10 cellular contexts compared by ENCODE assay signal in genomic region chr6:35725081-35725708, GRCh38. TPM values are rescaled to one million over a fixed set of nuclear protein-coding genes. Genes with fewer than 3 reads are reported as not detected.
A peak's percentile ranks its signal among the peaks of the same experiment; 100 is the strongest.
DNase-seq lines count a peak whose midpoint lies in the region; ATAC-seq and TF ChIP-seq lines count a peak whose summit lies in the region.
"Had no signal": no experiment of that assay in that cellular context is flagged by ENCODE, and none has a peak within 500 bp of the region (broad histone marks: within the 10 kb centered on the region; RNA-seq: fewer than 3 reads in every experiment).

No MANE protein-coding gene starts in this region.

- 61 to 64% methylated on average over 5 of the region's 5 CpGs for WGBS in body of pancreas, 2 donors

- H3K4me1 ChIP-seq in body of pancreas, result peaks cover 89% of the 10 kb centered on the region

- CTCF ChIA-PET in activated CD4-positive, alpha-beta T cell treated with anti-CD3 and anti-CD28 coated beads, Interleukin-2, amount 10 ng/mL, durations not matched to agents 7 days and 5 days (lab: Charles Lee), result interaction anchor here (0.5 to 2.1 kb wide), 4 partner anchors 12 to 44 kb away, joined by 3 to 7 read pairs (median 4); no protein-coding TSS in a partner anchor

- peaks cover 78% of the 10 kb centered on the region for H3K4me1 Mint-ChIP-seq in activated CD4-positive, alpha-beta T cell treated with anti-CD3 and anti-CD28 coated beads, Interleukin-2, amount 10 ng/mL, durations not matched to agents 7 days and 5 days
- H3K4me1 Mint-ChIP-seq in mesothelial cell of epicardium, result peaks cover 55% of the 10 kb centered on the region

- H3K27ac ChIP-seq in body of pancreas, result peak overlapping the region; percentile 99 to 100 (median 100)
- peak overlapping the region; percentile 99 for H3K27ac ChIP-seq in temporal lobe (ENCODE audit: low read depth, low read length)

- no peak for TF ChIP-seq CTCF in body of pancreas (IDR thresholded peaks at IDR 0.05)
- TF ChIP-seq CTCF in mesothelial cell of epicardium (IDR thresholded peaks at IDR 0.05; ENCODE audit: unreplicated experiment), result no peak

- H3K9me3 Mint-ChIP-seq in activated CD4-positive, alpha-beta T cell treated with anti-CD3 and anti-CD28 coated beads, Interleukin-2, amount 10 ng/mL, durations not matched to agents 7 days and 5 days, result no peaks in the 10 kb centered on the region
- H3K9me3 Mint-ChIP-seq in mesothelial cell of epicardium, result no peaks in the 10 kb centered on the region

- peak overlapping the region; percentile 47 for H3K27ac Mint-ChIP-seq in activated CD4-positive, alpha-beta T cell treated with anti-CD3 and anti-CD28 coated beads, Interleukin-2, amount 10 ng/mL, durations not matched to agents 7 days and 5 days
- H3K27ac Mint-ChIP-seq in mesothelial cell of epicardium, result peak overlapping the region; percentile 76

- no peaks in the 10 kb centered on the region for H3K9me3 ChIP-seq in body of pancreas

- H3K27me3 ChIP-seq in body of pancreas, result no peaks in the 10 kb centered on the region

- no peak overlapping the region for H3K4me3 ChIP-seq in body of pancreas

- H3K36me3 Mint-ChIP-seq in activated CD4-positive, alpha-beta T cell treated with anti-CD3 and anti-CD28 coated beads, Interleukin-2, amount 10 ng/mL, durations not matched to agents 7 days and 5 days (ENCODE audit: low read depth), result no peaks in the 10 kb centered on the region
- H3K36me3 Mint-ChIP-seq in mesothelial cell of epicardium, result no peaks in the 10 kb centered on the region

- no peaks in the 10 kb centered on the region for H3K27me3 Mint-ChIP-seq in activated CD4-positive, alpha-beta T cell treated with anti-CD3 and anti-CD28 coated beads, Interleukin-2, amount 10 ng/mL, durations not matched to agents 7 days and 5 days
- peaks cover 11% of the 10 kb centered on the region for H3K27me3 Mint-ChIP-seq in mesothelial cell of epicardium (ENCODE audit: low read depth)

- no peak for ATAC-seq in body of pancreas
- ATAC-seq in GM19455 (IDR thresholded peaks at IDR 0.05; ENCODE audit: unreplicated experiment), result no peak

- no peaks in the 10 kb centered on the region for H3K36me3 ChIP-seq in body of pancreas (replicated peaks in 1 of 2; ENCODE audit: insufficient read depth in 1 of 2, low read depth in 2 of 2)

- DNase-seq in activated CD4-positive, alpha-beta T cell treated with anti-CD3 and anti-CD28 coated beads, Interleukin-2, amount 10 ng/mL, durations not matched to agents 7 days and 5 days, result no peak
- DNase-seq in activated CD4-positive, alpha-beta T cell treated with anti-CD3 and anti-CD28 coated beads, Interleukin-2, amount 50 U/mL, for 4 hours, result no peak
- DNase-seq in body of pancreas, result no peak
- DNase-seq in mesothelial cell of epicardium (ENCODE audit: low spot score in 2 of 2, unreplicated experiment in 2 of 2), result no peak
- no peak for DNase-seq in DMS 273 treated with DMSO at 0.1 percent for 48 hours (lab: John Stamatoyannopoulos, UW)
- no peak for DNase-seq in HT-29 (ENCODE audit: low spot score)
- DNase-seq: NCI-H1092 had no signal

- POLR2A ChIA-PET in activated CD4-positive, alpha-beta T cell treated with anti-CD3 and anti-CD28 coated beads, Interleukin-2, amount 10 ng/mL, durations not matched to agents 7 days and 5 days (lab: Charles Lee), result no interaction called here

- no peak overlapping the region for H3K4me3 Mint-ChIP-seq in activated CD4-positive, alpha-beta T cell treated with anti-CD3 and anti-CD28 coated beads, Interleukin-2, amount 10 ng/mL, durations not matched to agents 7 days and 5 days
- H3K4me3 Mint-ChIP-seq in mesothelial cell of epicardium, result no peak overlapping the region

- TF ChIP-seq POLR2A in body of pancreas (IDR thresholded peaks at IDR 0.05), result no peak

- intact Hi-C loops in body of pancreas (cut with DNase I), result no loop called here

RNA-seq across cellular contexts. Expression of gene ARMC12, which starts 11.6 kb away (rescaled TPM):
- 1 to 10 TPM; 1.2 to 1.6 TPM for total RNA-seq in activated CD4-positive, alpha-beta T cell treated with anti-CD3 and anti-CD28 coated beads, Interleukin-2, amount 10 ng/mL, durations not matched to agents 7 days and 5 days
- total RNA-seq in body of pancreas, result under 1 TPM in 1 of 2 donors, not detected in 1; 0.26 TPM
- total RNA-seq in mesothelial cell of epicardium, result 3.3 to 4.9 TPM (median 4.2 TPM) in 3 replicates
- total RNA-seq in temporal lobe, result 0.25 TPM
- not detected in 2 replicates for total RNA-seq in HT-29 (2014; rRNA removed; shearing (Covaris generic))

RNA-seq across cellular contexts. Expression of gene FKBP5, which starts 36.5 kb away (rescaled TPM):
- 100 to 1,000 TPM in 1 of 2 experiments, 10 to 100 TPM in 1; 94.2 to 100 TPM for total RNA-seq in activated CD4-positive, alpha-beta T cell treated with anti-CD3 and anti-CD28 coated beads, Interleukin-2, amount 10 ng/mL, durations not matched to agents 7 days and 5 days
- total RNA-seq in body of pancreas (100 to 1,000 TPM; 133 to 138 TPM), mesothelial cell of epicardium (7.3 to 7.6 TPM (median 7.3 TPM) in 3 replicates), temporal lobe (4.2 TPM)
- 6.6 and 7.7 TPM in 2 replicates for total RNA-seq in HT-29 (2014; rRNA removed; shearing (Covaris generic))

RNA-seq across cellular contexts. Expression of gene CLPSL2, which starts 51.2 kb away (rescaled TPM):
- not detected for total RNA-seq in activated CD4-positive, alpha-beta T cell treated with anti-CD3 and anti-CD28 coated beads, Interleukin-2, amount 10 ng/mL, durations not matched to agents 7 days and 5 days
- total RNA-seq in body of pancreas (not detected), mesothelial cell of epicardium (not detected in 3 replicates), temporal lobe (not detected)
- total RNA-seq in HT-29 (2014; rRNA removed; shearing (Covaris generic)), result not detected in 2 replicates
- total RNA-seq: cerebellum had no signal

RNA-seq across cellular contexts. Expression of gene CLPSL1, which starts 55.6 kb away (rescaled TPM):
- total RNA-seq in activated CD4-positive, alpha-beta T cell treated with anti-CD3 and anti-CD28 coated beads, Interleukin-2, amount 10 ng/mL, durations not matched to agents 7 days and 5 days, result not detected
- total RNA-seq in body of pancreas, result 10 to 100 TPM in 1 of 2 donors, 1 to 10 TPM in 1; 7.8 to 11.9 TPM
- total RNA-seq in mesothelial cell of epicardium, result 0.40 TPM in 1 of 3 replicates, not detected in the others
- total RNA-seq in temporal lobe, result not detected
- not detected in 2 replicates for total RNA-seq in HT-29 (2014; rRNA removed; shearing (Covaris generic))
- total RNA-seq: cerebellum had no signal

Comparison
In these comparisons a context has a peak if more than half of its experiments do, and no peak if none do; other contexts are left out.
1. RNA of gene FKBP5, which starts 36.5 kb away (total RNA-seq): 133 to 138 TPM in body of pancreas and 94.2 to 100 TPM in activated CD4-positive, alpha-beta T cell treated with anti-CD3 and anti-CD28 coated beads, Interleukin-2, amount 10 ng/mL, durations not matched to agents 7 days and 5 days; 6.6 to 7.7 TPM in HT-29, 7.3 to 7.6 TPM in mesothelial cell of epicardium and 4.2 TPM in temporal lobe (single experiment); every median in the first group is over 10 times any median in the second.